ENCODE assay signal across 8 cellular contexts in the genomic region with DNA sequence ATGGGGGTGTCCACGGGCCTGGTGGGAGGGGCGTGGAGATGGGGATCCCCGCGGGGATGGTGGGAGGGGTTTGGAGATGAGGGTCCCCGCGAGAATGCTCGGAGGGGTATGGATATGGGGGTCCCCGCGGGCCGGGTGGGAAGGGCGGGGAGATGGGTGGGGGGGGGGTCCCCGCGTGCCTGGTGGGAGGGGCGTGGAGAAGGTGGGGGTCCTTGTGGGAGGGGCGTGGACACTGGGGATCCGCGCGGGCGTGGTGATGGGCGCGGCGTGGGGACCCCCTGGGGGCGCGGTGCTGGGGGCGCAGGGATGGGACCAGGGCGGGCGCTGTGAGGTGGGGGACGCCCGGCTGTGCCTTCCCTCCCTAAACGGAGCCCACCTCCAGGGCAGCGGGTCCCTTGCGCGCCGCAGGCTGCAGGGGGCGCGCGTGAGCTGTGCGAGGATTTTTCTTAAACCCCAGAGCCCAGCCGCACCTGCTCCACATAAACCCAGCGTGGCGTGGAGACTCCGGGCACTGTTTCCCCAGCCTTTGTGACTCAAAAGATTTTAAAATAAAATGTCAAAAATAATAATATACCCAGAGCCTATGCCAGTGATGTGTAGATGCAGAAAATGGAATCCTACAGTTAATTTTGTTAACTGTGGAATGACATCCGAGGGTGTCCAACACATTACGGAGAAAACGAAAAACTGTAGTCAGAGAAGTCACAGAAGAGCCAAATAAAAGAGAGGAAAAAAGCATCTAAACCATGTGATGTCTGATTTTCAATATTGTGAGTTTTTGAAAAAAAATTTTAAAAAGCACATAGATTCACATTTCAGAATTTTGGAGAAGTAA. TPM values are rescaled to one million over a fixed set of nuclear protein-coding genes. Genes with fewer than 3 reads are reported as not detected.
DNase-seq lines count a peak whose midpoint lies in the region; ATAC-seq and TF ChIP-seq lines count a peak whose summit lies in the region.

No MANE protein-coding gene starts in this region.

- peak; percentile 36 for ATAC-seq in GM19467 (IDR thresholded peaks at IDR 0.05; ENCODE audit: unreplicated experiment)
- ATAC-seq in stimulated activated naive CD8-positive, alpha-beta T cell treated with anti-CD3 and anti-CD28 coated beads, Interleukin-15, amount 100 ng/mL, for 72 hours, result peak; percentile 68

- peaks cover 11% of the 10 kb centered on the region for H3K36me3 Mint-ChIP-seq in nephron (ENCODE audit: low read depth)

- H3K9me3 ChIP-seq in esophagus (ENCODE audit: control insufficient read depth in 2 of 2, insufficient read depth in 1 of 2, low read depth in 1 of 2, low read length in 1 of 2), result peaks cover 0 to 2% of the 10 kb centered on the region in 2 donors

- peaks cover 3% of the 10 kb centered on the region for H3K27me3 Mint-ChIP-seq in nephron (ENCODE audit: low read depth)
- H3K27me3 Mint-ChIP-seq in stimulated activated naive CD8-positive, alpha-beta T cell treated with anti-CD3 and anti-CD28 coated beads, Interleukin-15, amount 100 ng/mL, for 72 hours, result no peaks in the 10 kb centered on the region

- H3K27ac ChIP-seq in esophagus (ENCODE audit: low read depth in 2 of 2, low read length in 1 of 2), result peak overlapping the region; percentile 78 to 79

- H3K27me3 ChIP-seq in esophagus (ENCODE audit: control insufficient read depth in 1 of 2, insufficient read depth in 2 of 2, low read length in 2 of 2), result no peaks in the 10 kb centered on the region

- DNase-seq in AG20443 (ENCODE audit: low spot score) (peak; percentile 87), HT1080 (ENCODE audit: low read depth) (peak; percentile 85), NCI-H69 (lab: John Stamatoyannopoulos, UW) (no peak)
- DNase-seq in activated CD8-positive, alpha-beta memory T cell treated with anti-CD3 and anti-CD28 coated beads for 24 hours, result peak; percentile 99
- DNase-seq in stimulated activated naive CD8-positive, alpha-beta T cell treated with anti-CD3 and anti-CD28 coated beads, Interleukin-15, amount 100 ng/mL, for 72 hours, result peak; percentile 92 to 96

- H3K36me3 ChIP-seq in esophagus (ENCODE audit: control insufficient read depth in 2 of 2, insufficient read depth in 2 of 2, low read length in 1 of 2), result no peaks in the 10 kb centered on the region

- H3K4me3 ChIP-seq in esophagus (ENCODE audit: low read depth in 1 of 2, low read length in 2 of 2), result peak overlapping the region; percentile 39 to 47

- WGBS in esophagus, 2 donors, result 2 to 7% methylated on average over 21 to 45 of the region's 45 CpGs

- H3K4me1 Mint-ChIP-seq in nephron, result no peaks in the 10 kb centered on the region
- peaks cover 40% of the 10 kb centered on the region for H3K4me1 Mint-ChIP-seq in stimulated activated naive CD8-positive, alpha-beta T cell treated with anti-CD3 and anti-CD28 coated beads, Interleukin-15, amount 100 ng/mL, for 72 hours

- H3K27ac Mint-ChIP-seq in nephron, result no peak overlapping the region
- peak overlapping the region; percentile 19 to 22 for H3K27ac Mint-ChIP-seq in stimulated activated naive CD8-positive, alpha-beta T cell treated with anti-CD3 and anti-CD28 coated beads, Interleukin-15, amount 100 ng/mL, for 72 hours

- peak; percentile 95 to 96 (median 96) for TF ChIP-seq CTCF in nephron (IDR thresholded peaks at IDR 0.05; ENCODE audit: unreplicated experiment in 3 of 3)

- H3K4me3 Mint-ChIP-seq in nephron, result peak overlapping the region; percentile 57 to 70 (median 65)
- H3K4me3 Mint-ChIP-seq in stimulated activated naive CD8-positive, alpha-beta T cell treated with anti-CD3 and anti-CD28 coated beads, Interleukin-15, amount 100 ng/mL, for 72 hours, result peak overlapping the region; percentile 22 to 40

- peaks cover 0 to 3% of the 10 kb centered on the region in 2 donors for H3K4me1 ChIP-seq in esophagus (ENCODE audit: control insufficient read depth in 2 of 2, insufficient read depth in 2 of 2, low read length in 1 of 2)

- peaks cover 6% of the 10 kb centered on the region for H3K9me3 Mint-ChIP-seq in nephron
- peaks cover 10 to 11% of the 10 kb centered on the region in 2 donors for H3K9me3 Mint-ChIP-seq in stimulated activated naive CD8-positive, alpha-beta T cell treated with anti-CD3 and anti-CD28 coated beads, Interleukin-15, amount 100 ng/mL, for 72 hours

RNA-seq across cellular contexts. Expression of gene ASMTL, which starts 1.5 kb away (rescaled TPM):
- total RNA-seq in HT1080 (2014; rRNA removed; shearing (Covaris generic)), result 10.0 and 12.3 TPM in 2 replicates
- 25.1 and 26.2 TPM in 2 replicates for polyA plus RNA-seq in HT1080 (2015; cell fraction: cytosol; rRNA removed)
- 34.7 and 41.9 TPM in 2 replicates for polyA plus RNA-seq in HT1080 (2015; cell fraction: nucleus; rRNA removed)
- polyA plus RNA-seq in esophagus, result 10 to 100 TPM in 1 of 2 donors, 1 to 10 TPM in 1; 8.5 to 13.6 TPM

Comparison
In these comparisons a context has a peak if more than half of its experiments do, and no peak if none do; other contexts are left out.
1. H3K27ac Mint-ChIP-seq: peak in stimulated activated naive CD8-positive, alpha-beta T cell treated with anti-CD3 and anti-CD28 coated beads, Interleukin-15, amount 100 ng/mL, for 72 hours (2 of 2); none in nephron (0 of 3).